Comparison of ENCODE assay signal across 8 cellular contexts in the genomic region with DNA sequence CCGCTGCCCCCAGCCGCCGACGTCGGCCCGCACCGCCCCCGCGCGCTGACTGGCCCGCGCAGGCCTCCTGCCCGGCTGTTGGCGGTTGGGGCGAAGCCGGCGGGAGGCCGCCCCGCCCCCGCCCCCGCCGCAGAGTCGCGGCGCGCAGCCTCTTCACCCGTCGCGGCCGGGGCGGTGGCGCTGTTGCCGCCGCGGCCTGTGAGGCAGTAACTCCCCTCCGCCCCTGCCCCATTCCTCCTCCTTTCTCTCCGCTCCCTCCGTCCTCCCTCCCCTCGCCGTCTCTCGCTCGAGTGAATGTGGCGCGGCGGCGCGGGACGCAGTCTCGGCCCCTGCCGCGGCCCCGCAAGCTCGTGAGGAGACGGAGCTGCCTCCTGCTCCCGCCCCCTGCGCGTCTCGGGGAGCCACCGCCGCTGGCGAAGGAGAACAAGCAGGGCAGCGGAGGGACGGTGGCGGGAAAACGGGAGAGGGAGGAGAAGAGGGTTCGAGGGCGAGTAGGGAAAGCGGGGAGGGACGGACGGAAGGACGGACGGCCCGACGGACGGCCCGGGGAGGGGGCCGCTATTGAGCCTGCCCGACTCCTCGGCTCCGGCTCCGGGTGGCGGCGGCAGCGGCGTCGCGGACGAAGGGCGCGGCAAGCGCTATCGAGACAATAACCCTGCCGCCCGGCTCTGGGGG. TPM values are rescaled to one million over a fixed set of nuclear protein-coding genes. Genes with fewer than 3 reads are reported as not detected.
DNase-seq lines count a peak whose midpoint lies in the region; ATAC-seq and TF ChIP-seq lines count a peak whose summit lies in the region.

No MANE protein-coding gene starts in this region.

- peaks cover 6% of the 10 kb centered on the region; the same call in 1 of the 2 replicates for H4K20me1 ChIP-seq in Karpas-422 (ENCODE audit: insufficient read depth, low read depth, low read length)

- peaks cover 2% of the 10 kb centered on the region for H3K79me1 ChIP-seq in neuronal stem cell (ENCODE audit: low read depth, low read length)

- peak overlapping the region; percentile 78 for H2BK12ac ChIP-seq in neuronal stem cell (ENCODE audit: low read length)

- peaks cover 7% of the 10 kb centered on the region for H3K36me3 ChIP-seq in Karpas-422 (ENCODE audit: insufficient read depth, low read length)
- H3K36me3 ChIP-seq in neuronal stem cell (replicated peaks in 1 of 2; ENCODE audit: control insufficient read depth in 2 of 2, insufficient read depth in 2 of 2, low read length in 2 of 2) = peaks cover 0 to 12% of the 10 kb centered on the region in 2 donors
- H3K36me3 ChIP-seq in subcutaneous abdominal adipose tissue (ENCODE audit: control insufficient read depth in 5 of 5, insufficient read depth in 5 of 5, low read length in 5 of 5) = no peaks in the 10 kb centered on the region

- H3K4me2 ChIP-seq in Karpas-422 (ENCODE audit: low read depth, low read length, poor library complexity, severe bottlenecking) = peak overlapping the region; percentile 88
- peak overlapping the region; percentile 51 for H3K4me2 ChIP-seq in neuronal stem cell (ENCODE audit: insufficient read depth, low read length, poor library complexity, severe bottlenecking)

- H3K4me1 ChIP-seq in Karpas-422 (ENCODE audit: low read length) (peaks cover 31% of the 10 kb centered on the region), foreskin keratinocyte (peaks cover 4% of the 10 kb centered on the region), neuronal stem cell (ENCODE audit: control insufficient read depth in 2 of 2, insufficient read depth in 1 of 2, low read depth in 1 of 2, low read length in 2 of 2) (peaks cover 0 to 2% of the 10 kb centered on the region in 2 donors), subcutaneous abdominal adipose tissue (ENCODE audit: control insufficient read depth in 5 of 5, insufficient read depth in 5 of 5, low read length in 5 of 5) (peaks cover 0 to 33% (median 29%) of the 10 kb centered on the region in 5 donors)

- H3K4ac ChIP-seq in neuronal stem cell (ENCODE audit: low read length) = peak overlapping the region; percentile 93

- peak overlapping the region; percentile 99 for H2BK120ac ChIP-seq in neuronal stem cell (ENCODE audit: low read depth, low read length)

- H3K4me3 ChIP-seq in Karpas-422 (ENCODE audit: low read length) = peak overlapping the region; percentile 74
- H3K4me3 ChIP-seq in neuronal stem cell (ENCODE audit: low read length in 2 of 2) = peak overlapping the region; percentile 69 to 100
- peak overlapping the region; percentile 29 to 95 (median 84) for H3K4me3 ChIP-seq in subcutaneous abdominal adipose tissue (ENCODE audit: low read depth in 1 of 5, low read length in 5 of 5)

- peak overlapping the region; percentile 94 for H4K91ac ChIP-seq in neuronal stem cell (ENCODE audit: low read depth, low read length, poor library complexity)

- H2AK5ac ChIP-seq in neuronal stem cell (ENCODE audit: low read depth, low read length) = peak overlapping the region; percentile 92

- peak overlapping the region; percentile 76; the same call in 1 of the 2 replicates for H2AFZ ChIP-seq in Karpas-422 (ENCODE audit: low read length)
- H2AFZ ChIP-seq in neuronal stem cell (ENCODE audit: low read length) = peak overlapping the region; percentile 95

- peak overlapping the region; percentile 69 for H2BK15ac ChIP-seq in neuronal stem cell (ENCODE audit: low read length)

- H2BK5ac ChIP-seq in neuronal stem cell (ENCODE audit: low read length) = peak overlapping the region; percentile 100

- H3K23ac ChIP-seq in neuronal stem cell (ENCODE audit: low read depth, low read length, poor library complexity) = peak overlapping the region; percentile 98

- H3K27ac ChIP-seq in Karpas-422 (ENCODE audit: low read length) (peak overlapping the region; percentile 93), foreskin keratinocyte (peak overlapping the region; percentile 94), neuronal stem cell (replicated peaks; ENCODE audit: low read length) (peak overlapping the region; percentile 100), subcutaneous abdominal adipose tissue (ENCODE audit: low read depth, low read length) (peak overlapping the region; percentile 96)

- H3K9ac ChIP-seq in Karpas-422 (ENCODE audit: low read length) = peak overlapping the region; percentile 96
- H3K9ac ChIP-seq in neuronal stem cell (ENCODE audit: low read depth, low read length, poor library complexity) = peak overlapping the region; percentile 100
- H3K9ac ChIP-seq in subcutaneous abdominal adipose tissue (ENCODE audit: low read length in 5 of 5) = peak overlapping the region; percentile 38 to 99 (median 93)

- peak; percentile 61 for ATAC-seq in GM21825 (IDR thresholded peaks at IDR 0.05; ENCODE audit: unreplicated experiment)
- ATAC-seq in foreskin keratinocyte = peak; percentile 78

- H3K27me3 ChIP-seq in Karpas-422 (ENCODE audit: low read length) (no peaks in the 10 kb centered on the region), foreskin keratinocyte (no peaks in the 10 kb centered on the region), neuronal stem cell (ENCODE audit: control insufficient read depth in 3 of 3, insufficient read depth in 3 of 3, low read depth in 1 of 3, low read length in 3 of 3) (no peaks in the 10 kb centered on the region), subcutaneous abdominal adipose tissue (ENCODE audit: control insufficient read depth in 5 of 5, insufficient read depth in 4 of 5, low read length in 5 of 5) (no peaks in the 10 kb centered on the region)

- peak overlapping the region; percentile 99 for H3K18ac ChIP-seq in neuronal stem cell (ENCODE audit: low read length)

- peak; percentile 59 for TF ChIP-seq CTCF in foreskin keratinocyte (conservative IDR thresholded peaks at IDR 0.05)

- DNase-seq in G401 (ENCODE audit: low spot score) (peak; percentile 53), Karpas-422 (peak; percentile 94), RPMI8226 (peak; percentile 95), foreskin keratinocyte (peak; percentile 56 to 80), neuronal stem cell (ENCODE audit: low spot score) (peak; percentile 91)
- DNase-seq in activated gamma-delta T cell treated with anti-CD3 and anti-CD28 coated beads, Interleukin-2, amount 50 U/mL, for 16 hours (ENCODE audit: low read depth) = peak; percentile 67

- peak overlapping the region; percentile 100 for H3K14ac ChIP-seq in neuronal stem cell (ENCODE audit: low read length)

- in situ Hi-C loops in G401 (cut with HindIII; ENCODE audit: low sequenced_read_pairs) = no loop called here

- H3K79me2 ChIP-seq in Karpas-422 (ENCODE audit: low read length) = peaks cover 45% of the 10 kb centered on the region

- H4K8ac ChIP-seq in neuronal stem cell (ENCODE audit: low read depth, low read length) = peak overlapping the region; percentile 52

- WGBS in neuronal stem cell (ENCODE audit: extremely low coverage in 2 of 2, insufficient read length in 2 of 2, insufficient replicate concordance in 1 of 2), 2 donors = no CpG with 5 or more reads among the region's 94 CpGs

- no peaks in the 10 kb centered on the region for H3K9me2 ChIP-seq in Karpas-422 (replicated peaks; ENCODE audit: insufficient read depth, low read length)

- H3K9me3 ChIP-seq in Karpas-422 (ENCODE audit: low read length) (no peaks in the 10 kb centered on the region), neuronal stem cell (replicated peaks in 1 of 2; ENCODE audit: control insufficient read depth in 2 of 2, insufficient read depth in 1 of 2, low read depth in 1 of 2, low read length in 2 of 2) (peaks cover 0 to 4% of the 10 kb centered on the region in 2 donors), subcutaneous abdominal adipose tissue (ENCODE audit: control insufficient read depth in 5 of 5, low read length in 5 of 5) (no peaks in the 10 kb centered on the region)

RNA-seq across cellular contexts. Expression of a gene that starts 0.6 kb away (rescaled TPM):
- total RNA-seq in G401 (2014; rRNA removed; shearing (Covaris generic)) = 22.7 and 23.9 TPM in 2 replicates
- 173 and 203 TPM in 2 replicates for total RNA-seq in Karpas-422 (2014; rRNA removed; shearing (Covaris generic); ENCODE audit: low replicate concordance)
- 51.3 and 53.3 TPM in 2 replicates for total RNA-seq in foreskin keratinocyte
- polyA plus RNA-seq in foreskin keratinocyte = 6.9 and 7.6 TPM in 2 replicates
- polyA plus RNA-seq in neuronal stem cell (2013, experiment 1 of 2) = 29.8 TPM
- polyA plus RNA-seq in neuronal stem cell (2013, experiment 2 of 2) = 28.4 TPM

Comparison
In these comparisons a context has a peak if more than half of its experiments do, and no peak if none do; other contexts are left out.
1. Peak in every context shown above with its lines: DNase-seq, ATAC-seq, H3K4me3 ChIP-seq and H3K27ac ChIP-seq.